Comparison of ENCODE assay signal across 17 cellular contexts in genomic region chr20:10652185-10652584, GRCh38.
DNase-seq lines count a peak whose midpoint lies in the region; ATAC-seq and TF ChIP-seq lines count a peak whose summit lies in the region.
"Had no signal": no experiment of that assay in that cellular context is flagged by ENCODE, and none has a peak within 500 bp of the region (broad histone marks: within the 10 kb centered on the region; RNA-seq: fewer than 3 reads in every experiment).

No MANE protein-coding gene starts in this region.

- H3K79me2 ChIP-seq in ACC112 (ENCODE audit: control insufficient read depth, insufficient read depth, low read length, unreplicated experiment) = no peaks in the 10 kb centered on the region

- ATAC-seq in GM21825 (IDR thresholded peaks at IDR 0.05; ENCODE audit: unreplicated experiment) (no peak), HG03565 (IDR thresholded peaks at IDR 0.05; ENCODE audit: unreplicated experiment) (no peak)
- ATAC-seq: PC-3; stimulated activated effector memory CD8-positive, alpha-beta T cell treated with anti-CD3 and anti-CD28 coated beads, Interleukin-12 subunit alpha, Interleukin-12 subunit beta, amount 100 ng/mL, for 72 hours had no signal

- H3K4me3 ChIP-seq in ACC112 (ENCODE audit: low read depth, low read length) = no peak overlapping the region
- H3K4me3 ChIP-seq in coronary artery = peak overlapping the region; percentile 39
- H3K4me3 ChIP-seq in muscle layer of colon (ENCODE audit: low read depth in 1 of 2, low read length in 2 of 2) = peak overlapping the region in 1 of 2 donors; percentile 32
- H3K4me3 ChIP-seq in skin epidermis = no peak overlapping the region

- TF ChIP-seq CTCF in coronary artery (IDR thresholded peaks at IDR 0.05) = no peak

- no peak overlapping the region for H2AFZ ChIP-seq in ACC112 (ENCODE audit: low read length, unreplicated experiment)

- H3K27me3 ChIP-seq in ACC112 (ENCODE audit: insufficient read depth, low read length) (no peaks in the 10 kb centered on the region), muscle layer of colon (ENCODE audit: control insufficient read depth in 1 of 2, insufficient read depth in 2 of 2, low read length in 2 of 2) (no peaks in the 10 kb centered on the region)

- DNase-seq in coronary artery (ENCODE audit: low spot score) = no peak
- DNase-seq in activated CD4-positive, alpha-beta T cell treated with anti-CD3 and anti-CD28 coated beads, Interleukin-2, amount 50 U/mL, for 1 hour = no peak
- DNase-seq in NCI-H82 (lab: John Stamatoyannopoulos, UW) = no peak
- DNase-seq: activated CD4-positive, alpha-beta T cell treated with anti-CD3 and anti-CD28 coated beads for 48 hours; activated naive CD4-positive, alpha-beta T cell treated with anti-CD3 and anti-CD28 coated beads, Interleukin-2, amount 10 ng/mL, durations not matched to agents 7 days and 5 days; CD8-positive, alpha-beta memory T cell; effector CD4-positive, alpha-beta T cell; KG1; NCI-H1092 treated with DMSO at 0.1 percent for 48 hours; PC-3; SK-N-SH had no signal

- H3K4me1 ChIP-seq in ACC112 (ENCODE audit: control insufficient read depth, insufficient read depth, low read length, unreplicated experiment) = peaks cover 24% of the 10 kb centered on the region
- H3K4me1 ChIP-seq in muscle layer of colon (ENCODE audit: insufficient read depth, low read length) = peaks cover 65% of the 10 kb centered on the region

- H3K27ac ChIP-seq in ACC112 (ENCODE audit: low read depth, low read length) = peak overlapping the region; percentile 91; the same call in 1 of the 2 replicates
- H3K27ac ChIP-seq in coronary artery = peak overlapping the region; percentile 88 to 95
- peak overlapping the region; percentile 80 for H3K27ac ChIP-seq in muscle layer of colon (ENCODE audit: low read depth, low read length)
- H3K27ac ChIP-seq in skin epidermis = peak overlapping the region in 13 of 21 experiments; percentile 6 to 82 (median 70)

- peaks cover 24% of the 10 kb centered on the region for H3K36me3 ChIP-seq in ACC112 (ENCODE audit: insufficient read depth, low read length)
- H3K36me3 ChIP-seq in muscle layer of colon (ENCODE audit: insufficient read depth, low read length) = peaks cover 52% of the 10 kb centered on the region

- H3K9ac ChIP-seq in muscle layer of colon (ENCODE audit: low read length) = no peak overlapping the region
- H3K9ac ChIP-seq: SK-N-SH had no signal

- no peaks in the 10 kb centered on the region for H3K9me3 ChIP-seq in muscle layer of colon (ENCODE audit: low read length)
- H3K9me3 ChIP-seq: SK-N-SH had no signal
